ENCODE assay signal across 34 cellular contexts in genomic region chr14:49044981-49045380, GRCh38.
"Had no signal": no experiment of that assay in that cellular context is flagged by ENCODE, and none has a peak within 500 bp of the region (broad histone marks: within the 10 kb centered on the region; RNA-seq: fewer than 3 reads in every experiment).

No MANE protein-coding gene starts in this region.

- H3K36me3 ChIP-seq: MG63 had no signal

- H3K9me3 ChIP-seq: MG63 had no signal

- H3K4me3 ChIP-seq: MG63 had no signal

- DNase-seq: Karpas-422, Kasumi-1, MG63, MM.1S, MV-4-11, NCI-H1048, NCI-H1092, NCI-H1092 treated with DMSO at 0.1 percent for 48 hours, NCI-H1105, NCI-H1105 treated with DMSO at 0.1 percent for 48 hours, NCI-H1417, NCI-H1417 treated with DMSO at 0.1 percent for 48 hours, NCI-H1436, NCI-H1436 treated with DMSO at 0.1 percent for 48 hours, NCI-H146, NCI-H1694, NCI-H1694 treated with DMSO at 0.1 percent for 48 hours, NCI-H187, NCI-H187 treated with DMSO at 0.1 percent for 48 hours, NCI-H1930, NCI-H2029, NCI-H2029 treated with DMSO at 0.1 percent for 48 hours, NCI-H2081, NCI-H2081 treated with DMSO at 0.1 percent for 48 hours, NCI-H2107, NCI-H2171, NCI-H2171 treated with DMSO at 0.1 percent for 48 hours, NCI-H2227 treated with DMSO at 0.1 percent for 48 hours, NCI-H226, NCI-H345, NCI-H446, NCI-H446 treated with DMSO at 0.1 percent for 48 hours, NCI-H510A, NCI-H510A treated with DMSO at 0.1 percent for 48 hours had no signal

- H3K27me3 ChIP-seq: MG63 had no signal
